19 cellular contexts compared by ENCODE assay signal in the genomic region with DNA sequence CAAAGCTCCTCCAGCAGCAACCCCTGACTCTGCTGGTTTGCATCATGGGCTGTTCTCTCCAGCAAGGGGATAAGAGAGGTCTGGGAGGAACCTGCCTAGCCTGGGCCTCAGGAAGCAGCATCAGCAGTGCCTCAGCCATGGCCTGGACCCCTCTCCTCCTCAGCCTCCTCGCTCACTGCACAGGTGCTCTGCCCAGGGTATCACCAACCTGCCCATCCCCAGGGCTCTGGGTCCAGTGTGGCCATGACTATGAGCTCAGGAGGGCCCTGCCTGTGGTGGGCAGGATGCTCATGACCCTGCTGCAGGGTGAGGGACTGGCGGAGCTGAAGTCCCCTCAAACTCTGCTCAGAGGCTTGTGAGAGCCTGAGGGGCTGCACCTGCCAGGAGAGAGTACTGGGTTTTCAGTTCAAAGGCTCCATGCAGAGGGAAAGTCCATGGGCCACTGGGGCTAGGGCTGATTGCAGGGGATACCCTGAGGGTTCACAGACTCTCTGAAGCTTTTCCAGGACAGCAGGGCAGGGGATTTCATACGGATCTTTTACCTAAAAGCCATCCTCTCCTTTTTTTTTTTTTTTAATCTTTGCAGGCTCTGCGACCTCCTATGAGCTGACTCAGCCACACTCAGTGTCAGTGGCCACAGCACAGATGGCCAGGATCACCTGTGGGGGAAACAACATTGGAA.
DNase-seq lines count a peak whose midpoint lies in the region; ATAC-seq and TF ChIP-seq lines count a peak whose summit lies in the region.
"Had no signal": no experiment of that assay in that cellular context is flagged by ENCODE, and none has a peak within 500 bp of the region (broad histone marks: within the 10 kb centered on the region; RNA-seq: fewer than 3 reads in every experiment).

No MANE protein-coding gene starts in this region.

- H3K27me3 ChIP-seq in BLaER1 treated with 17β-estradiol and CSF1 and Interleukin-3, amounts not matched to agents 10 nM and 100 nM, result no peaks in the 10 kb centered on the region

- H3K36me3 Mint-ChIP-seq in osteocyte (ENCODE audit: unreplicated experiment), result no peaks in the 10 kb centered on the region

- peaks cover 14 to 65% (median 53%) of the 10 kb centered on the region in 10 experiments for H3K4me1 ChIP-seq in BLaER1 treated with 17β-estradiol and CSF1 and Interleukin-3, amounts not matched to agents 10 nM and 100 nM

- in situ Hi-C loops in G401 (cut with HindIII; ENCODE audit: low sequenced_read_pairs), result no loop called here

- no peaks in the 10 kb centered on the region for H3K9me3 Mint-ChIP-seq in osteocyte (ENCODE audit: unreplicated experiment)
- H3K9me3 Mint-ChIP-seq: CD4-positive, alpha-beta T cell had no signal

- DNase-seq in G401 (ENCODE audit: low spot score) (peak; percentile 47), cerebellum (ENCODE audit: low spot score) (peak; percentile 42), osteocyte (ENCODE audit: extremely low spot score, unreplicated experiment) (peak; percentile 69), NCI-H146 treated with DMSO at 0.1 percent for 48 hours (lab: John Stamatoyannopoulos, UW; ENCODE audit: unreplicated experiment) (no peak)
- DNase-seq: AML-193; CD4-positive, alpha-beta T cell; DND-41; NCI-H1048; NCI-H146; NCI-H2107; NCI-H226; NCI-H526 treated with DMSO at 0.1 percent for 48 hours; NK-92 treated with Interleukin-12 subunit alpha and Interleukin-12 subunit beta, amount 100 ng/mL, for 24 hours; OCI-M1 had no signal

- H3K27ac ChIP-seq in BLaER1 treated with 17β-estradiol and CSF1 and Interleukin-3, amounts not matched to agents 10 nM and 100 nM, result no peak overlapping the region; a peak in 1 of 22 replicates
- H3K27ac ChIP-seq: RWPE1 had no signal

- H3K4me3 Mint-ChIP-seq in osteocyte (ENCODE audit: unreplicated experiment), result no peak overlapping the region
- H3K4me3 Mint-ChIP-seq: CD4-positive, alpha-beta T cell had no signal

- H3K9ac ChIP-seq in BLaER1 treated with 17β-estradiol and CSF1 and Interleukin-3, amounts not matched to agents 10 nM and 100 nM, result peak overlapping the region in 3 of 11 experiments; percentile 10 to 22 (median 13); a peak in 1 of 22 replicates

- no peaks in the 10 kb centered on the region for H3K4me1 Mint-ChIP-seq in osteocyte (ENCODE audit: unreplicated experiment)

- H3K9me3 ChIP-seq in BLaER1 treated with 17β-estradiol and CSF1 and Interleukin-3, amounts not matched to agents 10 nM and 100 nM (replicated peaks in 1 of 11), result no peaks in the 10 kb centered on the region

- H3K27me3 Mint-ChIP-seq in osteocyte (ENCODE audit: unreplicated experiment), result peaks cover 27% of the 10 kb centered on the region

- H3K4me3 ChIP-seq in BLaER1 treated with 17β-estradiol and CSF1 and Interleukin-3, amounts not matched to agents 10 nM and 100 nM, result no peak overlapping the region

- ATAC-seq in HG03095 (IDR thresholded peaks at IDR 0.05; ENCODE audit: unreplicated experiment), result no peak
- no peak for ATAC-seq in GM21423 (IDR thresholded peaks at IDR 0.05; ENCODE audit: unreplicated experiment)
- ATAC-seq: HCT116 had no signal

- no peak for TF ChIP-seq CTCF in osteocyte (IDR thresholded peaks at IDR 0.05)

- H3K27ac Mint-ChIP-seq in osteocyte (ENCODE audit: unreplicated experiment), result no peak overlapping the region
- H3K27ac Mint-ChIP-seq: CD4-positive, alpha-beta T cell had no signal

- no peaks in the 10 kb centered on the region for H4K20me1 ChIP-seq in BLaER1 treated with 17β-estradiol and CSF1 and Interleukin-3, amounts not matched to agents 10 nM and 100 nM

- peak overlapping the region in 9 of 11 experiments; percentile 36 to 84 (median 72); a peak in 19 of 22 replicates for H3K4me2 ChIP-seq in BLaER1 treated with 17β-estradiol and CSF1 and Interleukin-3, amounts not matched to agents 10 nM and 100 nM

- no peaks in the 10 kb centered on the region for H3K36me3 ChIP-seq in BLaER1 treated with 17β-estradiol and CSF1 and Interleukin-3, amounts not matched to agents 10 nM and 100 nM
